1 cellular context compared by ENCODE assay signal in the genomic region with DNA sequence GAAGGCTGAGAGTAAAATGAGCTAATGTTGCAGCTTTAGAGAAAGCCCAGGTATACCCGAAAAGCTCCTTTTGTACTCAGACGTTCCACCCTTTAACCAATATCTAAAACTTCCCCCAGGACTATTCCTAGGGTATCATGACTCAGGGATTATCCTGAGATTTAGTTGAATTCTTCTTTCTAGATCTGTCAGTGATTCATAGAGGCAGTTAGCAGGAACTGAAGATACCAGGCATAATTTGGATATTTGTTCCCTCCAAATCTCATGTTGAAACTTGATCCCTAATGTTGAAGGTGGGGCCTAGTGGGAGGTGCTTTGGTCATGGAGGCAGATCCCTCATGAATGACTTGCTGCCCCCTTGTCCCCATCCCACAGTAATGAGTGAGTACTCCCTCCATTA.
TF ChIP-seq lines count a peak whose summit lies in the region.

No MANE protein-coding gene starts in this region.

TF ChIP-seq in H1, 55 proteins besides CTCF, POLR2A, EP300 and RAD21 (continued from another document):
- TF ChIP-seq HDAC6 (IDR thresholded peaks at IDR 0.05; ENCODE audit: low read depth, low read length) (no peak), BRCA1 (IDR thresholded peaks at IDR 0.05; ENCODE audit: low read depth, low read length) (no peak), TAF7 (optimal IDR thresholded peaks at IDR 0.05; ENCODE audit: borderline replicate concordance, low read depth, low read length) (no peak), NANOG (IDR thresholded peaks at IDR 0.05; ENCODE audit: insufficient read depth, low read depth, low read length, poor library complexity, severe bottlenecking) (no peak), SP4 (IDR thresholded peaks at IDR 0.05; ENCODE audit: low read length) (no peak)
- TF ChIP-seq, protein P1, sequence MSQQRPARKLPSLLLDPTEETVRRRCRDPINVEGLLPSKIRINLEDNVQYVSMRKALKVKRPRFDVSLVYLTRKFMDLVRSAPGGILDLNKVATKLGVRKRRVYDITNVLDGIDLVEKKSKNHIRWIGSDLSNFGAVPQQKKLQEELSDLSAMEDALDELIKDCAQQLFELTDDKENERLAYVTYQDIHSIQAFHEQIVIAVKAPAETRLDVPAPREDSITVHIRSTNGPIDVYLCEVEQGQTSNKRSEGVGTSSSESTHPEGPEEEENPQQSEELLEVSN (IDR thresholded peaks at IDR 0.05): no peak
TF ChIP-seq in H1: peak in this region for 0.
